In genomic region chr7:23895666-23896096, GRCh38 we compare ENCODE assay signal across 1 cellular context.
TF ChIP-seq lines count a peak whose summit lies in the region.

No MANE protein-coding gene starts in this region.

TF ChIP-seq in K562, 482 proteins besides CTCF, POLR2A, EP300 and RAD21 (continued from another document):
- TF ChIP-seq ZBTB40 (IDR thresholded peaks at IDR 0.05) = 0 out of 2 replicates have a peak, but pooled peaks have one; percentile 24
- TF ChIP-seq ZBTB40 (CRISPR knock-in tag; IDR thresholded peaks at IDR 0.05) = no peak
- no peak for TF ChIP-seq AFF4 (CRISPR knock-in tag; IDR thresholded peaks at IDR 0.05)
- TF ChIP-seq ZNF280A (IDR thresholded peaks at IDR 0.05; ENCODE audit: low read depth, partially characterized antibody) = no peak
TF ChIP-seq in K562: peak in this region for 1.
